8 cellular contexts compared by ENCODE assay signal in the genomic region with DNA sequence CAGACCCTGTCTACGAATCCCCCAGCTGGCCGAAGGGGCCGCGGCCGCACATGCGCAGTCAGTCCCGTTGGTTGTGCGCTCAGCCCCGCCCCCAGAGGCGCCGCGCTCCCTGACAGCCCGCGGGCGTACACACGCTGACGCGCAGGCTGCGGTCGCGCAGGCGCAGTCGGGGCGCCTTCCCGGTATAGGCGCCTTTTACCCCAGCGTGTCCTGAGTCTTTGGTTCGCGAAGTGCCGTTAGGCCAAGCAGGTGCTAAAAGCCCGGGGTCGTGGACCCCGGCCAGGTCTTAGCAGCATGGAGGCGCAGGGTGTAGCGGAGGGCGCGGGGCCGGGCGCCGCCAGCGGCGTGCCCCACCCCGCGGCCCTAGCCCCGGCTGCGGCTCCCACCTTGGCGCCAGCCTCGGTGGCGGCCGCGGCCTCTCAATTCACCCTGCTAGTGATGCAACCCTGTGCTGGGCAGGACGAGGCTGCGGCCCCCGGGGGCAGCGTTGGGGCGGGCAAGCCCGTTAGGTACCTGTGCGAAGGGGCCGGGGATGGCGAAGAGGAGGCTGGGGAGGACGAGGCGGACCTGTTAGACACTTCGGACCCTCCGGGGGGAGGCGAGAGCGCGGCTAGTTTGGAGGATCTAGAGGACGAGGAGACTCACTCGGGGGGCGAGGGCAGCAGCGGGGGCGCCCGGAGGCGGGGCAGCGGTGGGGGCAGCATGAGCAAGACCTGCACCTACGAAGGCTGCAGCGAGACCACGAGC. TPM values are rescaled to one million over a fixed set of nuclear protein-coding genes. Genes with fewer than 3 reads are reported as not detected.
DNase-seq lines count a peak whose midpoint lies in the region; ATAC-seq, FAIRE-seq and TF ChIP-seq lines count a peak whose summit lies in the region.

A gene with protein sequence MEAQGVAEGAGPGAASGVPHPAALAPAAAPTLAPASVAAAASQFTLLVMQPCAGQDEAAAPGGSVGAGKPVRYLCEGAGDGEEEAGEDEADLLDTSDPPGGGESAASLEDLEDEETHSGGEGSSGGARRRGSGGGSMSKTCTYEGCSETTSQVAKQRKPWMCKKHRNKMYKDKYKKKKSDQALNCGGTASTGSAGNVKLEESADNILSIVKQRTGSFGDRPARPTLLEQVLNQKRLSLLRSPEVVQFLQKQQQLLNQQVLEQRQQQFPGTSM (plus strand): TSS at position 159 of the 747 bp plus-strand sequence. CDS start 136 bp downstream, at position 295.

- DNase-seq in D721Med (ENCODE audit: insufficient read length, low spot score), result peak; percentile 73
- DNase-seq in HUDEP-2 (lab: John Stamatoyannopoulos, UW; ENCODE audit: unreplicated experiment in 76 of 76), result peak; percentile 8 to 91 (median 74)
- peak; percentile 96 for DNase-seq in OCI-LY7 (ENCODE audit: low spot score)
- peak; percentile 90 for DNase-seq in activated T-cell treated with anti-CD3 and anti-CD28 coated beads for 1 hour (ENCODE audit: low read depth)
- peak; percentile 83 for DNase-seq in epithelial cell of esophagus (ENCODE audit: low read depth)
- peak; percentile 78 to 82 for DNase-seq in stimulated activated CD8-positive, alpha-beta memory T cell treated with anti-CD3 and anti-CD28 coated beads, Interleukin-4, amount 100 ng/mL, for 4 hours (ENCODE audit: low read depth in 2 of 2, low spot score in 1 of 2)

- CTCF ChIA-PET in OCI-LY7 (lab: Charles Lee; ENCODE audit: unreplicated experiment), result interaction anchor here (0.6 kb wide), 1 partner anchor 104 kb away, joined by 3 read pairs; no protein-coding TSS in a partner anchor

- peak within 1 kb of the TSS; percentile 72 for H3K4me2 ChIP-seq in OCI-LY7 (ENCODE audit: low read length)

- H3K9me2 ChIP-seq in OCI-LY7 (ENCODE audit: insufficient read depth, low read length), result no peaks in the 10 kb centered on the region

- peak within 1 kb of the TSS; percentile 77 for H3K4me3 ChIP-seq in OCI-LY7 (ENCODE audit: low read depth, low read length, poor library complexity, severe bottlenecking)
- peak within 1 kb of the TSS; percentile 69 for H3K4me3 ChIP-seq in epithelial cell of esophagus (ENCODE audit: low read length)
- peak within 1 kb of the TSS; percentile 70 to 95 for H3K4me3 ChIP-seq in mucosa of rectum (ENCODE audit: low read length in 2 of 2)

- H3K9me3 ChIP-seq in OCI-LY7 (ENCODE audit: low read length) (no peaks in the 10 kb centered on the region), mucosa of rectum (ENCODE audit: control insufficient read depth in 2 of 2, low read length in 2 of 2) (no peaks in the 10 kb centered on the region)

- no peak for FAIRE-seq in D721Med (lab: Jason Lieb, UNC)

- intact Hi-C loops in OCI-LY7 (cut with micrococcal nuclease; ENCODE audit: unreplicated experiment), result loop anchor here (1.0 to 2.0 kb wide), 3 partner anchors 100 to 240 kb away; partner anchors contain the start of genes ALG5 and SUPT20H

- H3K79me2 ChIP-seq in OCI-LY7 (ENCODE audit: insufficient read depth, low read depth, low read length), result peaks cover 50% of the 10 kb centered on the region

- peak within 1 kb of the TSS; percentile 96 for H2AFZ ChIP-seq in OCI-LY7 (ENCODE audit: low read length)

- H3K36me3 ChIP-seq in OCI-LY7 (ENCODE audit: insufficient read depth, low read length), result peaks cover 7% of the 10 kb centered on the region; the same call in 1 of the 2 replicates
- H3K36me3 ChIP-seq in mucosa of rectum (ENCODE audit: control insufficient read depth in 2 of 2, insufficient read depth in 2 of 2, low read length in 2 of 2), result no peaks in the 10 kb centered on the region

- peaks cover 11% of the 10 kb centered on the region; the same call in 1 of the 2 replicates for H4K20me1 ChIP-seq in OCI-LY7 (ENCODE audit: insufficient read depth, low read length)

- peaks cover 34% of the 10 kb centered on the region for H3K4me1 ChIP-seq in OCI-LY7 (ENCODE audit: insufficient read depth, low read length, poor library complexity, severe bottlenecking)
- peaks cover 8 to 9% of the 10 kb centered on the region in 2 donors for H3K4me1 ChIP-seq in mucosa of rectum (ENCODE audit: control insufficient read depth in 2 of 2, insufficient read depth in 2 of 2, low read length in 2 of 2)

- no peaks in the 10 kb centered on the region for H3K27me3 ChIP-seq in mucosa of rectum (ENCODE audit: control insufficient read depth in 2 of 2, insufficient read depth in 2 of 2, low read length in 2 of 2)

- peak within 1 kb of the TSS; percentile 63 for H3K27ac ChIP-seq in OCI-LY7 (ENCODE audit: low read depth, low read length, poor library complexity, severe bottlenecking)
- H3K27ac ChIP-seq in mucosa of rectum (ENCODE audit: low read depth in 2 of 2, low read length in 2 of 2), result peak within 1 kb of the TSS; percentile 8 to 61

- ATAC-seq in GM21381 (IDR thresholded peaks at IDR 0.05; ENCODE audit: unreplicated experiment), result peak; percentile 82

- TF ChIP-seq CTCF in D721Med (IDR thresholded peaks at IDR 0.05; ENCODE audit: insufficient read depth, missing control alignments) (no peak), OCI-LY7 (conservative IDR thresholded peaks at IDR 0.05; ENCODE audit: low read length) (no peak), epithelial cell of esophagus (IDR thresholded peaks at IDR 0.05; ENCODE audit: insufficient read depth, low read depth, low read length, missing control alignments) (no peak)

- peak within 1 kb of the TSS; percentile 54 to 78 for H3K9ac ChIP-seq in mucosa of rectum (ENCODE audit: low read depth in 1 of 2, low read length in 2 of 2)

- BruUV-seq in OCI-LY7 (replicated peaks; lab: Mats Ljungman, UMichigan), result no TSS peak

- POLR2A ChIA-PET in OCI-LY7 (lab: Charles Lee), result interaction anchor here (0.6 to 1.2 kb wide), 2 partner anchors 12 to 1532 kb away, joined by 5 to 7 read pairs; no protein-coding TSS in a partner anchor

RNA-seq across cellular contexts. Expression of the gene that starts here (rescaled TPM):
- 10.0 and 11.8 TPM in 2 replicates for total RNA-seq in OCI-LY7 (2014; rRNA removed; shearing (Covaris generic))
- 34.1 and 34.5 TPM in 2 replicates for total RNA-seq in OCI-LY7 (2022)

Comparison
In these comparisons a context has a peak if more than half of its experiments do, and no peak if none do; other contexts are left out.
1. Peak in every context shown above with its lines: DNase-seq, ATAC-seq, H3K4me3 ChIP-seq and H3K27ac ChIP-seq.